10 cellular contexts compared by ENCODE assay signal in the genomic region with DNA sequence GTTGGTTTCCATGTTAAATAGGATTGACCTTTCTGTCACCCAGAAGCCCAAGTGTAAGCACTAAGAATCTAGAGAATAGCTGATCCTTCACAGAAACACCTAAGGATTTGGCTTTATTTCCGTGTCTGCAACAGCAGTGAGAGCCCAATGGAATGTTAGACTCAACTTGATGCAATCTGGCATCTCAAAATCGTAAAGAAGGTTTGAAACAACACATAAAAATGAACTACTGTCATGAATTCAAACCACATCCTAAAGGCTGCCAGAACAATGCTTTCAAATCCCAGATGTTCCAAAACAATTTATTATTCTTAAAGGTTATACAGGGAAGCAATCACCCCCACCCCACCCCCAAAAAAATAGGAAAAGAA. TPM values are rescaled to one million over a fixed set of nuclear protein-coding genes. Genes with fewer than 3 reads are reported as not detected.
DNase-seq lines count a peak whose midpoint lies in the region; ATAC-seq and TF ChIP-seq lines count a peak whose summit lies in the region.
"Had no signal": no experiment of that assay in that cellular context is flagged by ENCODE, and none has a peak within 500 bp of the region (broad histone marks: within the 10 kb centered on the region; RNA-seq: fewer than 3 reads in every experiment).

No MANE protein-coding gene starts in this region.

- H2BK20ac ChIP-seq in IMR-90 (ENCODE audit: low read depth, low read length) = peak overlapping the region; percentile 98

- H3K36me3 Mint-ChIP-seq in activated naive CD4-positive, alpha-beta T cell treated with anti-CD3 and anti-CD28 coated beads, Interleukin-2, amount 10 ng/mL, durations not matched to agents 7 days and 5 days = no peaks in the 10 kb centered on the region

- peaks cover 0 to 10% of the 10 kb centered on the region in 2 experiments; a peak in 2 of 4 replicates for H3K79me1 ChIP-seq in IMR-90 (ENCODE audit: low read depth in 1 of 2, low read length in 2 of 2)

- H2BK120ac ChIP-seq in IMR-90 (ENCODE audit: low read depth, low read length) = peak overlapping the region; percentile 96

- peaks cover 4% of the 10 kb centered on the region; the same call in 1 of the 2 replicates for H4K20me1 ChIP-seq in IMR-90 (ENCODE audit: insufficient read depth, low read length)

- intact Hi-C loops in IMR-90 (cut with micrococcal nuclease) = no loop called here
- intact Hi-C loops in tibial artery (cut with DNase I; ENCODE audit: low total_unique reads) = no loop called here

- H3K27me3 Mint-ChIP-seq in activated naive CD4-positive, alpha-beta T cell treated with anti-CD3 and anti-CD28 coated beads, Interleukin-2, amount 10 ng/mL, durations not matched to agents 7 days and 5 days = peaks cover 3% of the 10 kb centered on the region

- no peak overlapping the region for H2AFZ ChIP-seq in IMR-90 (replicated peaks; ENCODE audit: low read length, poor library complexity)

- DNase-seq in IMR-90 (peak; percentile 94), astrocyte of the spinal cord (ENCODE audit: low read depth, low spot score) (peak; percentile 86), iris pigment epithelial cell (ENCODE audit: low read depth) (peak; percentile 94), tibial artery (no peak), NCI-H2081 treated with DMSO at 0.1 percent for 48 hours (lab: John Stamatoyannopoulos, UW) (no peak)
- no peak for DNase-seq in activated naive CD4-positive, alpha-beta T cell treated with anti-CD3 and anti-CD28 coated beads, Interleukin-2, amount 10 ng/mL, durations not matched to agents 7 days and 5 days
- DNase-seq: activated CD4-positive, alpha-beta T cell treated with anti-CD3 and anti-CD28 coated beads for 48 hours; NCI-H1092 treated with DMSO at 0.1 percent for 48 hours had no signal

- H3K27ac Mint-ChIP-seq in activated naive CD4-positive, alpha-beta T cell treated with anti-CD3 and anti-CD28 coated beads, Interleukin-2, amount 10 ng/mL, durations not matched to agents 7 days and 5 days = no peak overlapping the region

- H3K4me3 Mint-ChIP-seq in activated naive CD4-positive, alpha-beta T cell treated with anti-CD3 and anti-CD28 coated beads, Interleukin-2, amount 10 ng/mL, durations not matched to agents 7 days and 5 days = no peak overlapping the region

- H3K9me3 ChIP-seq in IMR-90 (ENCODE audit: control insufficient read depth, insufficient read depth, low read length) (no peaks in the 10 kb centered on the region), tibial artery (no peaks in the 10 kb centered on the region)

- peak overlapping the region; percentile 1; the same call in 1 of the 2 replicates for H3K9ac ChIP-seq in IMR-90 (ENCODE audit: low read depth, low read length)

- peak overlapping the region; percentile 91 for H2AK5ac ChIP-seq in IMR-90 (ENCODE audit: low read depth, low read length)

- BruUV-seq in IMR-90 (replicated peaks; lab: Mats Ljungman, UMichigan) = no TSS peak

- H3K36me3 ChIP-seq in IMR-90 (ENCODE audit: control insufficient read depth, insufficient read depth, low read length) = no peaks in the 10 kb centered on the region
- H3K36me3 ChIP-seq in tibial artery = peaks cover under 1 to 8% (median 6%) of the 10 kb centered on the region in 3 donors

- peak overlapping the region; percentile 98 for H3K4ac ChIP-seq in IMR-90 (ENCODE audit: low read depth, low read length)

- H3K4me3 ChIP-seq in IMR-90 (ENCODE audit: insufficient read depth, low read depth, low read length) (no peak overlapping the region), astrocyte of the spinal cord (ENCODE audit: low read depth, low read length) (no peak overlapping the region), tibial artery (no peak overlapping the region)

- TF ChIP-seq POLR2A in IMR-90 (IDR thresholded peaks at IDR 0.05; ENCODE audit: low read depth, low read length) = no peak

- no peaks in the 10 kb centered on the region for H3K27me3 ChIP-seq in IMR-90 (ENCODE audit: control insufficient read depth, insufficient read depth, low read length)
- H3K27me3 ChIP-seq in tibial artery = no peaks in the 10 kb centered on the region

- peak overlapping the region; percentile 77 for H2AK9ac ChIP-seq in IMR-90 (replicated peaks; ENCODE audit: low read depth, low read length, poor library complexity)

- H3K23ac ChIP-seq in IMR-90 (ENCODE audit: low read depth, low read length) = peak overlapping the region; percentile 97

- H4K5ac ChIP-seq in IMR-90 (ENCODE audit: low read depth, low read length) = peak overlapping the region; percentile 88

- H2BK15ac ChIP-seq in IMR-90 (ENCODE audit: low read depth, low read length) = peak overlapping the region; percentile 90; the same call in 2 of the 3 replicates

- dilution Hi-C loops in IMR-90 (cut with HindIII; ENCODE audit: low sequenced_read_pairs, unreplicated experiment) = no loop called here

- TF ChIP-seq RAD21 in IMR-90 (IDR thresholded peaks at IDR 0.05; ENCODE audit: low read length) = no peak

- peak overlapping the region; percentile 90 for H4K91ac ChIP-seq in IMR-90 (ENCODE audit: insufficient read depth, low read depth, low read length)

- peak overlapping the region; percentile 92 for H3K56ac ChIP-seq in IMR-90 (ENCODE audit: extremely low read depth, insufficient read depth, low read length)

- H4K8ac ChIP-seq in IMR-90 (ENCODE audit: low read depth in 2 of 2, low read length in 2 of 2) = peak overlapping the region; percentile 68 to 96

- H3K18ac ChIP-seq in IMR-90 (ENCODE audit: low read depth, low read length) = peak overlapping the region; percentile 93

- H3K9me3 Mint-ChIP-seq in activated naive CD4-positive, alpha-beta T cell treated with anti-CD3 and anti-CD28 coated beads, Interleukin-2, amount 10 ng/mL, durations not matched to agents 7 days and 5 days = no peaks in the 10 kb centered on the region

- POLR2A ChIA-PET in IMR-90 (lab: Charles Lee; ENCODE audit: unreplicated experiment) = no interaction called here

- WGBS in IMR-90 (ENCODE audit: extremely low coverage in 2 of 2, insufficient read length in 1 of 2), 2 experiments = 0% methylated on average over 1 of the region's 2 CpGs; no CpG with 5 or more reads in 1 of the 2 experiments

- ATAC-seq in IMR-90 (ENCODE audit: low read depth) (peak; percentile 19), GM21390 (IDR thresholded peaks at IDR 0.05; ENCODE audit: unreplicated experiment) (no peak), HG02759 (IDR thresholded peaks at IDR 0.05; ENCODE audit: unreplicated experiment) (no peak)

- CTCF ChIA-PET in IMR-90 (lab: Yijun Ruan, JAX) = interaction anchor here (1.2 to 1.6 kb wide), 4 partner anchors 19 to 62 kb away, joined by 3 to 9 read pairs (median 6); partner anchors contain the start of gene PPP1R3C
- CTCF ChIA-PET in activated naive CD4-positive, alpha-beta T cell treated with anti-CD3 and anti-CD28 coated beads, Interleukin-2, amount 10 ng/mL, durations not matched to agents 7 days and 5 days (lab: Charles Lee) = no interaction called here

- H3K27ac ChIP-seq in IMR-90 (ENCODE audit: insufficient read depth, low read length) = peak overlapping the region; percentile 72
- H3K27ac ChIP-seq in tibial artery = peak overlapping the region; percentile 58

- peaks cover 19% of the 10 kb centered on the region for H3K9me1 ChIP-seq in IMR-90 (ENCODE audit: insufficient read depth, low read length)

- peak overlapping the region; percentile 99 for H2BK5ac ChIP-seq in IMR-90 (ENCODE audit: low read depth, low read length, poor library complexity, severe bottlenecking)

- H3K4me1 ChIP-seq in IMR-90 (ENCODE audit: control insufficient read depth, insufficient read depth, low read length) = peaks cover 19% of the 10 kb centered on the region
- peaks cover 4 to 53% (median 25%) of the 10 kb centered on the region in 4 donors for H3K4me1 ChIP-seq in tibial artery

- in situ Hi-C loops in IMR-90 (cut with MboI; ENCODE audit: low sequenced_read_pairs) = no loop called here
- in situ Hi-C loops in astrocyte of the spinal cord (cut with HindIII; ENCODE audit: low sequenced_read_pairs) = no loop called here

- H3K14ac ChIP-seq in IMR-90 (replicated peaks; ENCODE audit: low read depth, low read length) = peak overlapping the region; percentile 86

- H3K4me1 Mint-ChIP-seq in activated naive CD4-positive, alpha-beta T cell treated with anti-CD3 and anti-CD28 coated beads, Interleukin-2, amount 10 ng/mL, durations not matched to agents 7 days and 5 days = no peaks in the 10 kb centered on the region

- TF ChIP-seq CTCF in IMR-90 (conservative IDR thresholded peaks at IDR 0.05; ENCODE audit: low read depth, low read length) = no peak
- TF ChIP-seq CTCF in astrocyte of the spinal cord (IDR thresholded peaks at IDR 0.05; ENCODE audit: low read depth, low read length) = no peak
- TF ChIP-seq CTCF in tibial artery (IDR thresholded peaks at IDR 0.05) = no peak

- peak overlapping the region; percentile 51 for H3K4me2 ChIP-seq in IMR-90 (ENCODE audit: low read depth, low read length)

TF ChIP-seq in IMR-90, 13 proteins besides CTCF, POLR2A, EP300 and RAD21:
- TF ChIP-seq CEBPB (IDR thresholded peaks at IDR 0.05; ENCODE audit: low read depth, low read length) (peak; percentile 86), MAFK (IDR thresholded peaks at IDR 0.05; ENCODE audit: low read depth, low read length) (0 out of 2 replicates have a peak, but pooled peaks have one; percentile 5), ELK1 (IDR thresholded peaks at IDR 0.05; ENCODE audit: borderline replicate concordance, low read depth, low read length) (no peak)
TF ChIP-seq in IMR-90: peak in this region for 2.

RNA-seq across cellular contexts. Expression of gene PPP1R3C, which starts 18.6 kb away (rescaled TPM):
- 61.7 and 62.9 TPM in 2 replicates for total RNA-seq in IMR-90 (2012; rRNA removed)
- 10.8 and 17.4 TPM in 2 replicates for polyA plus RNA-seq in IMR-90 (2012; rRNA removed)
- polyA plus RNA-seq in IMR-90 (2012; cell fraction: cytosol; rRNA removed) = 4.8 and 6.4 TPM in 2 replicates
- polyA plus RNA-seq in IMR-90 (2012; cell fraction: nucleus; rRNA removed; ENCODE audit: low replicate concordance) = 1.6 and 12.4 TPM in 2 replicates

Comparison
In these comparisons a context has a peak if more than half of its experiments do, and no peak if none do; other contexts are left out.
1. DNase-seq: peak in IMR-90 (single experiment), astrocyte of the spinal cord (single experiment) and iris pigment epithelial cell (single experiment); none in tibial artery (0 of 2), activated naive CD4-positive, alpha-beta T cell treated with anti-CD3 and anti-CD28 coated beads, Interleukin-2, amount 10 ng/mL, durations not matched to agents 7 days and 5 days (single experiment) and NCI-H2081 treated with DMSO at 0.1 percent for 48 hours (single experiment).